ENCODE assay signal across 8 cellular contexts in the genomic region with DNA sequence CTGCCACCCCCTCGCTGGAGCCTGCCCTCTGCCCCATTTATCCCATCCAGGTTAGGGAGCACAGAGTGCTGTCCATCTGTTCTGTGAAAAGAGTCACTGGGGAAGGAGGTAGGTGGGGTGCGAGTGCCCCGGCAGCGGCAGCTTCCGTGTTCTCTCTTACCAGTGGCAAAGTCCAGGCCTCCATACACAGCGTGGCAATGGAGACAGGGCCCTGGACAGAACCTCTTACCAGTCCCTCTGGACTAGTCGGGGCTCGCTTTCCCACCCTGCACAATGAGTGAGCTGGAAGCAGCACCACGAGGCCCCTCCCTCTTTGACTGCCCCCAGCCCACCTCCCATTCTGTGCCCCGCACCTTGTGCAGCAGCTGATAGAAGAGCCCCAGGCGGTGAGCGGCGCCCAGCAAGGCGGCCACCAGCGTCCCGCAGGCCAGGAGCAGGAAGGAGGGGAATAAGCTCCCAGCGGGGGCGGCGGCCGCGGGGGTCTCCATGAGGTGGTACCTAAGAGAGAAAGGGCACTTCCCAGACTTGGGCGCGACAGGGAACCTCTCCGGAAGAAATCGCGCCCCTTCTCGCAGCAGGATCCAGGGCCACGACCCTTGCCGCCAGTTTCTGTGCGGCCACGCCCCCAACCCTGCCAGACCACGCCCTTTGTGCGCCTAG. TPM values are rescaled to one million over a fixed set of nuclear protein-coding genes. Genes with fewer than 3 reads are reported as not detected.
DNase-seq lines count a peak whose midpoint lies in the region; ATAC-seq and TF ChIP-seq lines count a peak whose summit lies in the region.

No MANE protein-coding gene starts in this region.

- TF ChIP-seq CTCF in esophagus squamous epithelium (IDR thresholded peaks at IDR 0.05) (no peak), neural progenitor cell (IDR thresholded peaks at IDR 0.05) (no peak)

- peak overlapping the region; percentile 88 to 96 (median 96) for H3K27ac ChIP-seq in esophagus squamous epithelium
- H3K27ac ChIP-seq in neural progenitor cell, result no peak overlapping the region

- peak overlapping the region; percentile 88 for H3K4me2 ChIP-seq in neural progenitor cell

- H3K4me3 ChIP-seq in esophagus squamous epithelium (peak overlapping the region; percentile 51 to 86 (median 80)), neural progenitor cell (peak overlapping the region; percentile 58)

- WGBS in esophagus squamous epithelium, 2 donors, result 1 to 8% methylated on average over 13 to 21 of the region's 33 CpGs

- peak overlapping the region; percentile 96 for H3K27ac Mint-ChIP-seq in T-helper 1 cell treated with Interleukin-12 subunit alpha and Interleukin-12 subunit beta and Interleukin-4 antibody, amounts not matched to agents 30 μg/mL and 1 μg/mL, for 36 hours
- H3K27ac Mint-ChIP-seq in neural progenitor cell, result peak overlapping the region; percentile 67

- no peaks in the 10 kb centered on the region for H3K9me3 ChIP-seq in esophagus squamous epithelium
- H3K9me3 ChIP-seq in neural progenitor cell (ENCODE audit: low read depth), result no peaks in the 10 kb centered on the region

- no peaks in the 10 kb centered on the region for H3F3A ChIP-seq in neural progenitor cell (ENCODE audit: low read depth)

- H3K4me3 Mint-ChIP-seq in T-helper 1 cell treated with Interleukin-12 subunit alpha and Interleukin-12 subunit beta and Interleukin-4 antibody, amounts not matched to agents 30 μg/mL and 1 μg/mL, for 36 hours, result peak overlapping the region; percentile 94
- H3K4me3 Mint-ChIP-seq in neural progenitor cell, result peak overlapping the region; percentile 96

- peaks cover 18% of the 10 kb centered on the region for H3K79me2 ChIP-seq in neural progenitor cell (ENCODE audit: low read depth)

- H3K9ac ChIP-seq in neural progenitor cell, result no peak overlapping the region

- H3K9me3 Mint-ChIP-seq in T-helper 1 cell treated with Interleukin-12 subunit alpha and Interleukin-12 subunit beta and Interleukin-4 antibody, amounts not matched to agents 30 μg/mL and 1 μg/mL, for 36 hours, result no peaks in the 10 kb centered on the region
- H3K9me3 Mint-ChIP-seq in neural progenitor cell, result no peaks in the 10 kb centered on the region

- TF ChIP-seq POLR2A in esophagus squamous epithelium (IDR thresholded peaks at IDR 0.05), result no peak

- peaks cover 24% of the 10 kb centered on the region for H3K36me3 Mint-ChIP-seq in T-helper 1 cell treated with Interleukin-12 subunit alpha and Interleukin-12 subunit beta and Interleukin-4 antibody, amounts not matched to agents 30 μg/mL and 1 μg/mL, for 36 hours (ENCODE audit: low read depth)
- H3K36me3 Mint-ChIP-seq in neural progenitor cell, result peaks cover 15% of the 10 kb centered on the region

- peak overlapping the region; percentile 84 for H2AFZ ChIP-seq in neural progenitor cell (replicated peaks)

- H3K4me1 ChIP-seq in esophagus squamous epithelium, result peaks cover 16 to 49% (median 19%) of the 10 kb centered on the region in 3 donors
- H3K4me1 ChIP-seq in neural progenitor cell, result no peaks in the 10 kb centered on the region

- H3K36me3 ChIP-seq in esophagus squamous epithelium (peaks cover 11 to 38% (median 13%) of the 10 kb centered on the region in 3 donors), neural progenitor cell (no peaks in the 10 kb centered on the region)

- no peaks in the 10 kb centered on the region for H3K27me3 ChIP-seq in esophagus squamous epithelium
- H3K27me3 ChIP-seq in neural progenitor cell, result no peaks in the 10 kb centered on the region

- intact Hi-C loops in esophagus squamous epithelium (cut with DNase I), result no loop called here

- DNase-seq in Ammon's horn (ENCODE audit: low spot score) (peak; percentile 18), esophagus squamous epithelium (lab: John Stamatoyannopoulos, UW) (no peak), neural progenitor cell (ENCODE audit: low spot score) (no peak), GM19238 (ENCODE audit: insufficient read length, low spot score) (no peak)

- no peaks in the 10 kb centered on the region for H3K27me3 Mint-ChIP-seq in T-helper 1 cell treated with Interleukin-12 subunit alpha and Interleukin-12 subunit beta and Interleukin-4 antibody, amounts not matched to agents 30 μg/mL and 1 μg/mL, for 36 hours (ENCODE audit: low read depth)
- peaks cover 7% of the 10 kb centered on the region for H3K27me3 Mint-ChIP-seq in neural progenitor cell (ENCODE audit: insufficient read depth, low read depth)

- ATAC-seq in GM21528 (IDR thresholded peaks at IDR 0.05; ENCODE audit: low FRiP score, unreplicated experiment) (peak; percentile 5), HG03571 (IDR thresholded peaks at IDR 0.05; ENCODE audit: unreplicated experiment) (no peak), GM18519 (IDR thresholded peaks at IDR 0.05; ENCODE audit: low FRiP score, unreplicated experiment) (no peak)

- H3K4me1 Mint-ChIP-seq in T-helper 1 cell treated with Interleukin-12 subunit alpha and Interleukin-12 subunit beta and Interleukin-4 antibody, amounts not matched to agents 30 μg/mL and 1 μg/mL, for 36 hours (ENCODE audit: low read depth), result peaks cover 20% of the 10 kb centered on the region
- peaks cover 10% of the 10 kb centered on the region for H3K4me1 Mint-ChIP-seq in neural progenitor cell

- H4K20me1 ChIP-seq in neural progenitor cell (ENCODE audit: low read depth), result peaks cover 4% of the 10 kb centered on the region

RNA-seq across cellular contexts. Expression of gene SYDE1, which starts 17.5 kb away (rescaled TPM):
- total RNA-seq in esophagus squamous epithelium, result 10 to 100 TPM in 1 of 4 donors, 1 to 10 TPM in 3; 1.4 to 10.3 (median 4.6) TPM
- total RNA-seq in neural progenitor cell (ENCODE audit: low replicate concordance), result 8.0 and 25.2 TPM in 2 replicates

RNA-seq across cellular contexts. Expression of gene OR1I1, which starts 42.7 kb away (rescaled TPM):
- not detected for total RNA-seq in esophagus squamous epithelium
- not detected in 2 replicates for total RNA-seq in neural progenitor cell (ENCODE audit: low replicate concordance)
